Comparison of ENCODE assay signal across 25 cellular contexts in the genomic region with DNA sequence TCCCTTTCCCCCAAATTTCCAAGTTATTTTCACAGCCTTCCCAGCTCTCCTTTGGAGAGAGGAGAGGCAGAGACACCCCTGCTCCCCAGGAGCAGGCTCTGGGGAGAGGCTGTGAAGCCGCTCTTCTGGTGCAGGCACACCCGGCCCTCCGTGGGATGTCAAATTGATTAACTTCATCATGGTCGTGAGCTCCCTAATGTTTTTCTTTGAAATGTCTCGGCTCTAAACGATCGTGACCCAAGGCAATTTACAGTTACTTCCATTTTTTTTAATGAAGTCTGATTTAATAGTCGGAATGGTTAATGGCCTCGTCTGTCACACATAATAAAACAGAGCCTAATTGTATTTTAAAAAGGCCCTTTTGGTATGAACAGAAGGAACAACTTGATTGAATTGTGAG.
DNase-seq lines count a peak whose midpoint lies in the region; FAIRE-seq and TF ChIP-seq lines count a peak whose summit lies in the region.
"Had no signal": no experiment of that assay in that cellular context is flagged by ENCODE, and none has a peak within 500 bp of the region (broad histone marks: within the 10 kb centered on the region; RNA-seq: fewer than 3 reads in every experiment).

No MANE protein-coding gene starts in this region.

- DNase-seq in SK-N-DZ (ENCODE audit: low spot score) (peak; percentile 60), endothelial cell (ENCODE audit: low spot score) (no peak), left kidney (ENCODE audit: low read depth, low spot score) (peak; percentile 60), retina (peak; percentile 50), G401 (ENCODE audit: low spot score) (no peak), RCC 7860 (ENCODE audit: low spot score) (no peak), GOT3 (lab: John Stamatoyannopoulos, UW) (no peak)
- DNase-seq: 8988T; ACHN; AML-193; BE2C; CD4-positive, alpha-beta T cell; CD8-positive, alpha-beta memory T cell; DMS 273 treated with DMSO at 0.1 percent for 48 hours; DMS79; EL; GF-D8; H7; HCEC 1CT had no signal

- H3K9me3 Mint-ChIP-seq in endothelial cell (ENCODE audit: unreplicated experiment): no peaks in the 10 kb centered on the region
- H3K9me3 Mint-ChIP-seq: CD4-positive, alpha-beta T cell had no signal

- H3K36me3 Mint-ChIP-seq in endothelial cell (ENCODE audit: low read depth, unreplicated experiment): peaks cover 17% of the 10 kb centered on the region
- H3K36me3 Mint-ChIP-seq: CD14-positive monocyte; CD8-positive, alpha-beta memory T cell had no signal

- peak overlapping the region; percentile 9 for H3K27ac Mint-ChIP-seq in endothelial cell (ENCODE audit: unreplicated experiment)
- H3K27ac Mint-ChIP-seq: CD14-positive monocyte; CD4-positive, alpha-beta T cell had no signal

- H3K4me1 Mint-ChIP-seq in endothelial cell (ENCODE audit: unreplicated experiment): peaks cover 33% of the 10 kb centered on the region
- H3K4me1 Mint-ChIP-seq: CD14-positive monocyte; CD8-positive, alpha-beta memory T cell had no signal

- no peak for FAIRE-seq in RCC 7860 (lab: Jason Lieb, UNC)
- FAIRE-seq: A549, D721Med, GM12891, GM18507, H1 had no signal

- no peak for TF ChIP-seq CTCF in endothelial cell (IDR thresholded peaks at IDR 0.05; ENCODE audit: unreplicated experiment)

- in situ Hi-C loops in G401 (cut with HindIII; ENCODE audit: low sequenced_read_pairs): no loop called here

- H3K27me3 Mint-ChIP-seq in endothelial cell (ENCODE audit: unreplicated experiment): peaks cover 6% of the 10 kb centered on the region

- no peak overlapping the region for H3K4me3 Mint-ChIP-seq in endothelial cell (ENCODE audit: unreplicated experiment)
- H3K4me3 Mint-ChIP-seq: CD14-positive monocyte; CD4-positive, alpha-beta T cell; CD8-positive, alpha-beta memory T cell had no signal

Comparison
In these comparisons a context has a peak if more than half of its experiments do, and no peak if none do; other contexts are left out.
1. DNase-seq: peak in SK-N-DZ (single experiment), left kidney (single experiment) and retina (single experiment); none in endothelial cell (single experiment), G401 (single experiment), RCC 7860 (single experiment) and GOT3 (single experiment).